In the genomic region with DNA sequence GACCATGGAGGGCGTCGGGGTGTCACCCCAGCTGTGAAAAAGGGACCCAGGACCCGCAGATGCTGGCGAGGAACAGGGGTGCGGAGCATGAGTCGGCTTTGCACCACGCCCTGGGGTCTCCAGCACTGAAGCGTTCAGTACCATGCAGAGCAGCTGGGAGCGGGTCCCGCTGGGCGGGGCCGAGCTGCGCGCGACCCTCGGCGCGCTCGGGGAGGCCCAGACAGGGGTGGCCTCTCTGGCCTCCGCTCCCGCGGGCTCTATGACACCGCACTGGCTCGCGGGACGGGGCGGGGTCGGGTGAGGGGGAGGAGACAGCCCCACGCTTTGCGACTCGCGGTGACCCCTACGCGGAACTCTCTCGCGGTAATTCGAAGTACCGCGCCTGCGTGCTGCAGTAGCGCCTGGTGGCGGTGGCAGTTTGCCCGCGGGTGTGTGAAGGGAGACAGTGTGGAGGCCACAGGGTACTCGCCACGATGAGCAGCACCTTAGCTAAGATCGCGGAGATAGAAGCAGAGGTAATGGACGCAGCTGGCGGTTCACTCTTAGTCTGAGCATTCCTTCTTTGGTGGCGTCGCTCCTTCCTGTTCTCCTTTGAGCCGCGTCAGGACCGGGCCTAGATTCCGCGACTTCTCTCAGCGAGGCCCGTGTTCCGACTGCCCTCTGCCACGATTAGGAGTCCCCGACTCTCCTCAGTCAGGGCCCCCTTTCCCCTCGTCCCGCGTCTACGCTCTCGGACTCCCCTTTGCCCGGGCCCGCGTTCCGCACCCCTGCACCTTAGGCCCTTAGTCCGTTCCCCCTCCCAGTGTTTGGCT, we compare ENCODE assay signal across 8 cellular contexts. TPM values are rescaled to one million over a fixed set of nuclear protein-coding genes. Genes with fewer than 3 reads are reported as not detected.
DNase-seq lines count a peak whose midpoint lies in the region; ATAC-seq, FAIRE-seq and TF ChIP-seq lines count a peak whose summit lies in the region.

A gene with protein sequence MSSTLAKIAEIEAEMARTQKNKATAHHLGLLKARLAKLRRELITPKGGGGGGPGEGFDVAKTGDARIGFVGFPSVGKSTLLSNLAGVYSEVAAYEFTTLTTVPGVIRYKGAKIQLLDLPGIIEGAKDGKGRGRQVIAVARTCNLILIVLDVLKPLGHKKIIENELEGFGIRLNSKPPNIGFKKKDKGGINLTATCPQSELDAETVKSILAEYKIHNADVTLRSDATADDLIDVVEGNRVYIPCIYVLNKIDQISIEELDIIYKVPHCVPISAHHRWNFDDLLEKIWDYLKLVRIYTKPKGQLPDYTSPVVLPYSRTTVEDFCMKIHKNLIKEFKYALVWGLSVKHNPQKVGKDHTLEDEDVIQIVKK (plus strand): TSS at position 394 of the 812 bp plus-strand sequence. CDS start 80 bp downstream, at position 474.

- TF ChIP-seq POLR2A in endothelial cell of umbilical vein (IDR thresholded peaks at IDR 0.05; ENCODE audit: low read depth, low read length) = peak; percentile 99

- ATAC-seq in GM21447 (IDR thresholded peaks at IDR 0.05; ENCODE audit: unreplicated experiment) = peak; percentile 93

- DNase-seq in D341Med (ENCODE audit: low spot score) (peak; percentile 100), endothelial cell of umbilical vein (ENCODE audit: low read depth, low spot score) (peak; percentile 96), middle frontal gyrus (ENCODE audit: extremely low spot score, low spot score) (peak; percentile 96)
- peak; percentile 97 for DNase-seq in activated CD8-positive, alpha-beta memory T cell treated with anti-CD3 and anti-CD28 coated beads, Interleukin-2, amount 50 U/mL, for 48 hours
- peak; percentile 97 to 98 for DNase-seq in stimulated activated CD8-positive, alpha-beta memory T cell treated with anti-CD3 and anti-CD28 coated beads, Interleukin-2, amount 100 ng/mL, for 48 hours (ENCODE audit: low read depth in 2 of 2)

- no peaks in the 10 kb centered on the region for H3K9me2 ChIP-seq in OCI-LY1 (ENCODE audit: low read depth, low read length)

- no peaks in the 10 kb centered on the region for H3F3A ChIP-seq in OCI-LY1 (ENCODE audit: insufficient read depth, low read length)

- H3K9me1 ChIP-seq in endothelial cell of umbilical vein (replicated peaks; ENCODE audit: control insufficient read depth, extremely low read depth, insufficient read depth, low read length) = no peaks in the 10 kb centered on the region

- no peak within 1 kb of the TSS for H2AFZ ChIP-seq in OCI-LY1 (ENCODE audit: low read length)
- H2AFZ ChIP-seq in endothelial cell of umbilical vein (ENCODE audit: low read depth, low read length) = peak within 1 kb of the TSS; percentile 92

- H3K4me1 ChIP-seq in HUES64 (ENCODE audit: insufficient read depth, low read length) (peaks cover 9% of the 10 kb centered on the region), OCI-LY1 (ENCODE audit: insufficient read depth, low read length, severe bottlenecking) (peaks cover 22% of the 10 kb centered on the region), endothelial cell of umbilical vein (ENCODE audit: control insufficient read depth, extremely low read depth, insufficient read depth, low read length) (peaks cover 13% of the 10 kb centered on the region)

- BruUV-seq in endothelial cell of umbilical vein (replicated peaks; lab: Mats Ljungman, UMichigan) = TSS peak; percentile 77

- intact Hi-C loops in endothelial cell of umbilical vein (cut with micrococcal nuclease) = loop anchor here (1.0 kb wide), 1 partner anchor 52 kb away; no protein-coding TSS in a partner anchor

- dilution Hi-C loops in endothelial cell of umbilical vein (cut with MboI; ENCODE audit: extremely low pct_ligation_motif_present, low sequenced_read_pairs) = no loop called here

- no peaks in the 10 kb centered on the region for H4K20me1 ChIP-seq in OCI-LY1 (ENCODE audit: insufficient read depth, low read length)
- no peaks in the 10 kb centered on the region for H4K20me1 ChIP-seq in endothelial cell of umbilical vein (replicated peaks; ENCODE audit: control insufficient read depth, extremely low read depth, insufficient read depth, low read length)

- H3K27me3 ChIP-seq in HUES64 (ENCODE audit: insufficient read depth, low read length) = no peaks in the 10 kb centered on the region
- no peaks in the 10 kb centered on the region for H3K27me3 ChIP-seq in OCI-LY1 (ENCODE audit: insufficient read depth, low read length)
- H3K27me3 ChIP-seq in endothelial cell of umbilical vein (ENCODE audit: control insufficient read depth in 2 of 2, insufficient read depth in 2 of 2, low read length in 2 of 2) = no peaks in the 10 kb centered on the region

- H3K79me2 ChIP-seq in OCI-LY1 (ENCODE audit: insufficient read depth, low read length) (peaks cover 30% of the 10 kb centered on the region), endothelial cell of umbilical vein (ENCODE audit: control insufficient read depth, insufficient read depth, low read length) (peaks cover 35% of the 10 kb centered on the region)

- FAIRE-seq in endothelial cell of umbilical vein (lab: Jason Lieb, UNC) = peak; percentile 95

- CTCF ChIA-PET in endothelial cell of umbilical vein (lab: Charles Lee) = interaction anchor here (0.7 to 1.5 kb wide), 3 partner anchors 12 to 53 kb away, joined by 3 to 4 read pairs (median 4); a partner anchor contains a TSS

- peak within 1 kb of the TSS; percentile 93 for H3K9ac ChIP-seq in HUES64 (ENCODE audit: low read depth, low read length)
- H3K9ac ChIP-seq in OCI-LY1 (ENCODE audit: low read length) = peak within 1 kb of the TSS; percentile 84
- H3K9ac ChIP-seq in endothelial cell of umbilical vein (replicated peaks; ENCODE audit: extremely low read depth, insufficient read depth, low read length) = peak within 1 kb of the TSS; percentile 99

- H3K4me2 ChIP-seq in OCI-LY1 (ENCODE audit: low read length) (peak within 1 kb of the TSS; percentile 86), endothelial cell of umbilical vein (ENCODE audit: insufficient read depth, low read length) (peak within 1 kb of the TSS; percentile 91)

- peak within 1 kb of the TSS; percentile 69 for H3K27ac ChIP-seq in HUES64 (ENCODE audit: low read depth, low read length)
- peak within 1 kb of the TSS; percentile 38 for H3K27ac ChIP-seq in OCI-LY1 (ENCODE audit: low read depth, low read length, poor library complexity, severe bottlenecking)
- peak within 1 kb of the TSS; percentile 79 for H3K27ac ChIP-seq in endothelial cell of umbilical vein (ENCODE audit: insufficient read depth, low read depth, low read length)

- no peak for TF ChIP-seq CTCF in OCI-LY1 (IDR thresholded peaks at IDR 0.05; ENCODE audit: low read length)
- TF ChIP-seq CTCF in endothelial cell of umbilical vein (IDR thresholded peaks at IDR 0.05; ENCODE audit: extremely low read depth in 1 of 2, insufficient read depth in 1 of 2, low read depth in 1 of 2, low read length in 2 of 2) = no peak

- H3K9me3 ChIP-seq in HUES64 (ENCODE audit: insufficient read depth, low read depth, low read length) = no peaks in the 10 kb centered on the region
- H3K9me3 ChIP-seq in OCI-LY1 (ENCODE audit: low read length) = no peaks in the 10 kb centered on the region
- H3K9me3 ChIP-seq in endothelial cell of umbilical vein (replicated peaks; ENCODE audit: control insufficient read depth, insufficient read depth, low read length) = no peaks in the 10 kb centered on the region

- H3K36me3 ChIP-seq in HUES64 (ENCODE audit: insufficient read depth, low read length) (peaks cover 35% of the 10 kb centered on the region), OCI-LY1 (ENCODE audit: insufficient read depth, low read length) (peaks cover 29% of the 10 kb centered on the region), endothelial cell of umbilical vein (ENCODE audit: control insufficient read depth in 2 of 2, extremely low read depth in 1 of 2, insufficient read depth in 2 of 2, low read length in 2 of 2) (peaks cover 2 to 4% of the 10 kb centered on the region in 2 experiments)

- H3K4me3 ChIP-seq in HUES64 (ENCODE audit: low read length) = peak within 1 kb of the TSS; percentile 86
- H3K4me3 ChIP-seq in OCI-LY1 (ENCODE audit: low read depth, low read length, poor library complexity, severe bottlenecking) = peak within 1 kb of the TSS; percentile 76
- H3K4me3 ChIP-seq in endothelial cell of umbilical vein (replicated peaks in 1 of 3; ENCODE audit: insufficient read depth in 1 of 3, low read depth in 1 of 3, low read length in 3 of 3) = peak within 1 kb of the TSS; percentile 57 to 87 (median 69)

- under 1% methylated on average over 72 of the region's 72 CpGs for WGBS in HUES64

- POLR2A ChIA-PET in endothelial cell of umbilical vein (lab: Charles Lee) = no interaction called here

TF ChIP-seq in endothelial cell of umbilical vein, 7 proteins besides CTCF, POLR2A, EP300 and RAD21:
- peak; percentile 99 for TF ChIP-seq POLR2AphosphoS5 (IDR thresholded peaks at IDR 0.05; ENCODE audit: insufficient read depth, low read depth, low read length)
- peak; percentile 6 for TF ChIP-seq MYC (IDR thresholded peaks at IDR 0.05; ENCODE audit: low read depth, low read length)
- TF ChIP-seq, protein P1, sequence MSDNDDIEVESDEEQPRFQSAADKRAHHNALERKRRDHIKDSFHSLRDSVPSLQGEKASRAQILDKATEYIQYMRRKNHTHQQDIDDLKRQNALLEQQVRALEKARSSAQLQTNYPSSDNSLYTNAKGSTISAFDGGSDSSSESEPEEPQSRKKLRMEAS (IDR thresholded peaks at IDR 0.05; ENCODE audit: insufficient read depth, insufficient read length) = peak; percentile 31
- TF ChIP-seq GATA2 (IDR thresholded peaks at IDR 0.05; ENCODE audit: insufficient read depth, insufficient read length, low read depth, low read length) = no peak

RNA-seq across cellular contexts. Expression of the gene that starts here (rescaled TPM):
- polyA plus RNA-seq in HUES64 (2013, experiment 1 of 2) = 79.2 TPM
- 72.9 TPM for polyA plus RNA-seq in HUES64 (2013, experiment 2 of 2)
- 51.6 and 65.1 TPM in 2 replicates for total RNA-seq in endothelial cell of umbilical vein
- 30.6 and 37.7 TPM in 2 replicates for polyA plus RNA-seq in endothelial cell of umbilical vein
- polyA plus RNA-seq in endothelial cell of umbilical vein (2011; cell fraction: cytosol; rRNA removed) = 59.1 and 63.9 TPM in 2 replicates
- 37.1 and 39.9 TPM in 2 replicates for polyA plus RNA-seq in endothelial cell of umbilical vein (2011; cell fraction: nucleus; rRNA removed)
- polyA plus RNA-seq in endothelial cell of umbilical vein (2012) = 53.3 and 75.5 TPM in 2 replicates
- polyA minus RNA-seq in endothelial cell of umbilical vein = 52.2 and 64.2 TPM in 2 replicates
- 49.9 TPM for polyA minus RNA-seq in endothelial cell of umbilical vein (2011; cell fraction: cytosol; rRNA and poly(A)+ RNA removed)
- 22.8 and 45.4 TPM in 2 replicates for polyA minus RNA-seq in endothelial cell of umbilical vein (2011; cell fraction: nucleus; rRNA and poly(A)+ RNA removed)

Comparison
In these comparisons a context has a peak if more than half of its experiments do, and no peak if none do; other contexts are left out.
1. Peak in every context shown above with its lines: DNase-seq, ATAC-seq, H3K4me3 ChIP-seq and H3K27ac ChIP-seq.